ENCODE assay signal across 10 cellular contexts in the genomic region with DNA sequence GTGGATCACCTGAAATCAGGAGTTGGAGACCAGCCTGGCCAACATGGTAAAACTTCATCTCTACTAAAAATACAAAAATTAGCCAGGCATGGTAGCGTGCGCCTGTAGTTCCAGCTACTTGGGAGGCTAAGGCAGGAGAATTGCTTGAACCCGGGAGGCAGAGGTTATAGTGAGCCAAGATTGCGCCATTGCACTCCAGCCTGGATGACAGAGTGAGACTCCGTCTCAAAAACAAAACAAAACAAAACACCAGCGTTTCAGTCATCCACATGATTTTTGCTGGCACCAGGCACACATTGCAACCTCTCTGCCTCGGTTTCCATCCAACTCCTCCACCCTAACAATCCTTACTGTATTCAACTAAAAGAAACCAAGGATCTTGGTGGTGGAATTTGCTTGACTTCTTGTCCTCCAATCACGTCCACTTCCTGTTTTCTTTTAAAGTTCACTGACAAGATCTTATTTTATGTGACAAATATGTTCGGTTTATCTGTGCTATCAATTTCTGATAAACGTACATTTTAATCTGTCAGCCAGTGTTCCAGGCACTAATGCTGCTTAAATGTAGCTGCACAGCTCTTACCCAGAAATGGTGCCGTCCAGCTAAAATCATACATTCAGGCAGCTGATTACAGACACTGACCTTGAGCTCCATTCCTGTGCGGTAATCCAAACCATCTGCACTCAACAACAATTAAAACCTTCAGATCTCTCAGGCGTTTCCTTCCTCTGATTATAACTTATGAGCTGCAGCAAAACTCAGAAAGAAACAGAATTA. TPM values are rescaled to one million over a fixed set of nuclear protein-coding genes. Genes with fewer than 3 reads are reported as not detected.
DNase-seq lines count a peak whose midpoint lies in the region; ATAC-seq and TF ChIP-seq lines count a peak whose summit lies in the region.
"Had no signal": no experiment of that assay in that cellular context is flagged by ENCODE, and none has a peak within 500 bp of the region (broad histone marks: within the 10 kb centered on the region; RNA-seq: fewer than 3 reads in every experiment).

No MANE protein-coding gene starts in this region.

- peak; percentile 39 for ATAC-seq in activated CD4-positive, alpha-beta T cell treated with anti-CD3 and anti-CD28 coated beads for 36 hours
- no peak for ATAC-seq in stimulated activated memory B cell treated with anti-CD40 and anti-IgM and Interleukin-4, amounts not matched to agents 10 μg/mL and 1 μg/mL and 100 μg/mL, for 72 hours
- ATAC-seq in activated CD8-positive, alpha-beta memory T cell treated with anti-CD3 and anti-CD28 coated beads, Interleukin-2, amount 10 ng/mL, durations not matched to agents 7 days and 5 days = no peak
- ATAC-seq: esophagus mucosa had no signal

- intact Hi-C loops in activated CD4-positive, alpha-beta T cell treated with anti-CD3 and anti-CD28 coated beads for 36 hours (cut with DNase I, micrococcal nuclease) = no loop called here
- intact Hi-C loops in left ventricle myocardium inferior (cut with micrococcal nuclease) (no loop called here), posterior cingulate gyrus (cut with DNase I) (no loop called here)

- peak overlapping the region; percentile 44 for H3K27ac ChIP-seq in WERI-Rb-1
- H3K27ac ChIP-seq in left ventricle myocardium inferior (replicated peaks) = peak overlapping the region; percentile 73

- peak overlapping the region; percentile 85 for H3K27ac Mint-ChIP-seq in activated CD4-positive, alpha-beta T cell treated with anti-CD3 and anti-CD28 coated beads for 36 hours
- H3K27ac Mint-ChIP-seq in stimulated activated memory B cell treated with anti-CD40 and anti-IgM and Interleukin-4, amounts not matched to agents 10 μg/mL and 1 μg/mL and 100 μg/mL, for 72 hours = peak overlapping the region; percentile 72
- no peak overlapping the region for H3K27ac Mint-ChIP-seq in activated CD8-positive, alpha-beta memory T cell treated with anti-CD3 and anti-CD28 coated beads, Interleukin-2, amount 10 ng/mL, durations not matched to agents 7 days and 5 days

- no peaks in the 10 kb centered on the region for H3K9me3 Mint-ChIP-seq in activated CD4-positive, alpha-beta T cell treated with anti-CD3 and anti-CD28 coated beads for 36 hours (ENCODE audit: low read depth)
- no peaks in the 10 kb centered on the region for H3K9me3 Mint-ChIP-seq in stimulated activated memory B cell treated with anti-CD40 and anti-IgM and Interleukin-4, amounts not matched to agents 10 μg/mL and 1 μg/mL and 100 μg/mL, for 72 hours
- H3K9me3 Mint-ChIP-seq in activated CD8-positive, alpha-beta memory T cell treated with anti-CD3 and anti-CD28 coated beads, Interleukin-2, amount 10 ng/mL, durations not matched to agents 7 days and 5 days (ENCODE audit: low read depth) = no peaks in the 10 kb centered on the region

- H3K36me3 Mint-ChIP-seq in activated CD4-positive, alpha-beta T cell treated with anti-CD3 and anti-CD28 coated beads for 36 hours (ENCODE audit: low read depth) = no peaks in the 10 kb centered on the region
- H3K36me3 Mint-ChIP-seq in stimulated activated memory B cell treated with anti-CD40 and anti-IgM and Interleukin-4, amounts not matched to agents 10 μg/mL and 1 μg/mL and 100 μg/mL, for 72 hours = no peaks in the 10 kb centered on the region
- no peaks in the 10 kb centered on the region for H3K36me3 Mint-ChIP-seq in activated CD8-positive, alpha-beta memory T cell treated with anti-CD3 and anti-CD28 coated beads, Interleukin-2, amount 10 ng/mL, durations not matched to agents 7 days and 5 days

- POLR2A ChIA-PET in activated CD4-positive, alpha-beta T cell treated with anti-CD3 and anti-CD28 coated beads for 36 hours (lab: Charles Lee) = interaction anchor here (0.8 kb wide), 2 partner anchors 12 to 106 kb away, joined by 3 to 4 read pairs; no protein-coding TSS in a partner anchor

- H3K36me3 ChIP-seq in WERI-Rb-1 = no peaks in the 10 kb centered on the region
- no peaks in the 10 kb centered on the region for H3K36me3 ChIP-seq in left ventricle myocardium inferior

- DNase-seq in activated CD4-positive, alpha-beta T cell treated with anti-CD3 and anti-CD28 coated beads for 36 hours = no peak
- DNase-seq in activated CD4-positive, alpha-beta T cell treated with anti-CD3 and anti-CD28 coated beads for 48 hours = no peak
- DNase-seq in WERI-Rb-1 (peak; percentile 16), left ventricle myocardium inferior (no peak), posterior cingulate gyrus (no peak)
- no peak for DNase-seq in activated CD8-positive, alpha-beta memory T cell treated with anti-CD3 and anti-CD28 coated beads, Interleukin-2, amount 10 ng/mL, durations not matched to agents 7 days and 5 days
- DNase-seq in stimulated activated CD4-positive, alpha-beta T cell treated with anti-CD3 and anti-CD28 coated beads, Interleukin-2, amount 100 ng/mL, for 24 hours = no peak
- DNase-seq: activated CD4-positive, alpha-beta T cell treated with anti-CD3 and anti-CD28 coated beads, Interleukin-2, amount 50 U/mL, for 48 hours had no signal

- H3K4me3 ChIP-seq in WERI-Rb-1 (ENCODE audit: low read depth, low read length) = no peak overlapping the region
- H3K4me3 ChIP-seq in left ventricle myocardium inferior = peak overlapping the region; percentile 42

- H3K9me3 ChIP-seq in WERI-Rb-1 (ENCODE audit: severe bottlenecking) (no peaks in the 10 kb centered on the region), left ventricle myocardium inferior (replicated peaks) (no peaks in the 10 kb centered on the region)

- H3K27me3 Mint-ChIP-seq in activated CD4-positive, alpha-beta T cell treated with anti-CD3 and anti-CD28 coated beads for 36 hours = no peaks in the 10 kb centered on the region
- H3K27me3 Mint-ChIP-seq in stimulated activated memory B cell treated with anti-CD40 and anti-IgM and Interleukin-4, amounts not matched to agents 10 μg/mL and 1 μg/mL and 100 μg/mL, for 72 hours = no peaks in the 10 kb centered on the region
- H3K27me3 Mint-ChIP-seq in activated CD8-positive, alpha-beta memory T cell treated with anti-CD3 and anti-CD28 coated beads, Interleukin-2, amount 10 ng/mL, durations not matched to agents 7 days and 5 days = peaks cover 6% of the 10 kb centered on the region

- CTCF ChIA-PET in activated CD4-positive, alpha-beta T cell treated with anti-CD3 and anti-CD28 coated beads for 36 hours (lab: Charles Lee) = interaction anchor here (0.6 to 4.7 kb wide), 10 partner anchors 13 to 1035 kb away, joined by 3 to 25 read pairs (median 4); no protein-coding TSS in a partner anchor
- CTCF ChIA-PET in activated CD8-positive, alpha-beta memory T cell treated with anti-CD3 and anti-CD28 coated beads, Interleukin-2, amount 10 ng/mL, durations not matched to agents 7 days and 5 days (lab: Charles Lee) = interaction anchor here (1.0 to 1.5 kb wide), 4 partner anchors 15 to 106 kb away, joined by 3 to 5 read pairs (median 3); no protein-coding TSS in a partner anchor

- H3K4me3 Mint-ChIP-seq in activated CD4-positive, alpha-beta T cell treated with anti-CD3 and anti-CD28 coated beads for 36 hours = peak overlapping the region; percentile 53
- peak overlapping the region; percentile 55 for H3K4me3 Mint-ChIP-seq in stimulated activated memory B cell treated with anti-CD40 and anti-IgM and Interleukin-4, amounts not matched to agents 10 μg/mL and 1 μg/mL and 100 μg/mL, for 72 hours
- H3K4me3 Mint-ChIP-seq in activated CD8-positive, alpha-beta memory T cell treated with anti-CD3 and anti-CD28 coated beads, Interleukin-2, amount 10 ng/mL, durations not matched to agents 7 days and 5 days = no peak overlapping the region

- H3K27me3 ChIP-seq in WERI-Rb-1 (ENCODE audit: insufficient read depth, low read depth, severe bottlenecking) (no peaks in the 10 kb centered on the region), left ventricle myocardium inferior (ENCODE audit: low read depth) (no peaks in the 10 kb centered on the region)

- peaks cover 31% of the 10 kb centered on the region for H3K4me1 ChIP-seq in left ventricle myocardium inferior

- no peak for TF ChIP-seq CTCF in WERI-Rb-1 (IDR thresholded peaks at IDR 0.05; ENCODE audit: low read depth, low read length)
- TF ChIP-seq CTCF in left ventricle myocardium inferior (IDR thresholded peaks at IDR 0.05; ENCODE audit: borderline replicate concordance) = no peak

- H3K4me1 Mint-ChIP-seq in activated CD4-positive, alpha-beta T cell treated with anti-CD3 and anti-CD28 coated beads for 36 hours = peaks cover 27% of the 10 kb centered on the region
- peaks cover 12% of the 10 kb centered on the region for H3K4me1 Mint-ChIP-seq in stimulated activated memory B cell treated with anti-CD40 and anti-IgM and Interleukin-4, amounts not matched to agents 10 μg/mL and 1 μg/mL and 100 μg/mL, for 72 hours
- peaks cover 8% of the 10 kb centered on the region for H3K4me1 Mint-ChIP-seq in activated CD8-positive, alpha-beta memory T cell treated with anti-CD3 and anti-CD28 coated beads, Interleukin-2, amount 10 ng/mL, durations not matched to agents 7 days and 5 days

RNA-seq across cellular contexts. Expression of gene RASSF3, which starts 26.7 kb away (rescaled TPM):
- 10 to 100 TPM; 38.0 to 39.0 TPM for total RNA-seq in activated CD4-positive, alpha-beta T cell treated with anti-CD3 and anti-CD28 coated beads for 36 hours
- total RNA-seq in left ventricle myocardium inferior = 102 TPM
- total RNA-seq in activated CD8-positive, alpha-beta memory T cell treated with anti-CD3 and anti-CD28 coated beads, Interleukin-2, amount 10 ng/mL, durations not matched to agents 7 days and 5 days = 10 to 100 TPM; 45.5 to 61.5 TPM
